Comparison of ENCODE assay signal across 9 cellular contexts in the genomic region with DNA sequence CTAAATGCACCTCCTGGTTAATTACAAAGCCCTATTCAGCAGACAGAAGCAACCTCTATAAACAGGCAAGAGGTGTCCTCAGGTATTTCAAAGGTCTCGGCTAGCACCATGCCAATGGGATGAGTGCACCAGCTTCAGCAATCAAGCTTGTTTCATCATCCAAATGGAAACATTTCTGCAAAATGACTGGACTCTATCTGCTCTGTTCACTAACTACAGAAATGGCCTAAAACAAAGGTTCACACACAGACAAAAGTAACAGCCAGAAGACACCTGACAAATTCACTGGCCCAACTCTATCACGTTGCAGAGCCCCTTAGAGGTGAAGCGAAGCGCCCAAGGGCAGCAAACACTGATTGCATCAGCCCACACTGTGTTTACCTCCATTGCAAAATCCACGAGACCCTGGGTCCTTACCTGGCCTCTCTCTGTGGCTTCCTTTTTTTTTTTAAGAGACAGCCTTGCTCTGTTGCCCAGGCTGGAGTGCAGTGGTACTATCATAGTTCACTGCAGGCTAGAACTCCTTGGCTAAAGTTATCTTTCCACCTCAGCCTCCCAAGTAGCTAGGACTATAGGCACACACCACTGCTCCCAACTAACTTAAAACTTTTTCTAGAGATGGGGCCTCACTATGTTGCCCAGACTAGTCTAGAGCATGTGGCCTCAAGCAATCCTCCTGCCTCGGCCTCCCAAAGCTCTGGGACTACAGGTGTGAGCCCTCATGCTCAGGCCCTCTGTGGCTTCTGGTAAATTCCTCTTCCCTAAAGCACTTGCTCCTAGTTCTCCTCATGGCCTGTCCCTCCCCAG. TPM values are rescaled to one million over a fixed set of nuclear protein-coding genes. Genes with fewer than 3 reads are reported as not detected.
DNase-seq lines count a peak whose midpoint lies in the region; ATAC-seq, FAIRE-seq and TF ChIP-seq lines count a peak whose summit lies in the region.
"Had no signal": no experiment of that assay in that cellular context is flagged by ENCODE, and none has a peak within 500 bp of the region (broad histone marks: within the 10 kb centered on the region; RNA-seq: fewer than 3 reads in every experiment).

No MANE protein-coding gene starts in this region.

- ATAC-seq in activated T-helper 17 cell treated with anti-CD3 and anti-CD28 coated beads, Interleukin-2, amount 50 U/mL, for 72 hours (replicated peaks) = no peak
- ATAC-seq in HG03159 (IDR thresholded peaks at IDR 0.05; ENCODE audit: unreplicated experiment) = no peak

- peak overlapping the region; percentile 14 to 88 (median 75) for H3K27ac Mint-ChIP-seq in CD14-positive monocyte
- peak overlapping the region; percentile 94 for H3K27ac Mint-ChIP-seq in activated T-helper 17 cell treated with anti-CD3 and anti-CD28 coated beads, Interleukin-2, amount 50 U/mL, for 72 hours

- H3K9ac ChIP-seq in liver (ENCODE audit: low read depth in 1 of 2, low read length in 2 of 2) = peak overlapping the region in 1 of 2 donors; percentile 60

- H3K4me3 ChIP-seq in liver (ENCODE audit: low read depth in 1 of 3, low read length in 3 of 3) = no peak overlapping the region
- H3K4me3 ChIP-seq: lung had no signal

- H3K27me3 Mint-ChIP-seq in CD14-positive monocyte (ENCODE audit: low read depth in 3 of 3) = peaks cover 0 to 3% (median 0%) of the 10 kb centered on the region in 3 donors
- no peaks in the 10 kb centered on the region for H3K27me3 Mint-ChIP-seq in activated T-helper 17 cell treated with anti-CD3 and anti-CD28 coated beads, Interleukin-2, amount 50 U/mL, for 72 hours

- TF ChIP-seq CTCF in CD14-positive monocyte (IDR thresholded peaks at IDR 0.05) = no peak
- no peak for TF ChIP-seq CTCF in liver (IDR thresholded peaks at IDR 0.05; ENCODE audit: low read depth, low read length, missing input control)

- no peak overlapping the region for H3K4me3 Mint-ChIP-seq in CD14-positive monocyte
- peak overlapping the region; percentile 93 for H3K4me3 Mint-ChIP-seq in activated T-helper 17 cell treated with anti-CD3 and anti-CD28 coated beads, Interleukin-2, amount 50 U/mL, for 72 hours

- WGBS in liver = 45% methylated on average over 6 of the region's 6 CpGs

- no peaks in the 10 kb centered on the region for H3K9me3 Mint-ChIP-seq in CD14-positive monocyte
- H3K9me3 Mint-ChIP-seq in activated T-helper 17 cell treated with anti-CD3 and anti-CD28 coated beads, Interleukin-2, amount 50 U/mL, for 72 hours = no peaks in the 10 kb centered on the region

- H3K27me3 ChIP-seq in liver (ENCODE audit: control insufficient read depth in 4 of 4, insufficient read depth in 4 of 4, low read length in 3 of 4) = no peaks in the 10 kb centered on the region

- H3K4me1 ChIP-seq in liver (ENCODE audit: control insufficient read depth in 4 of 4, insufficient read depth in 4 of 4, low read length in 3 of 4) = peaks cover 6 to 60% (median 55%) of the 10 kb centered on the region in 4 donors

- intact Hi-C loops in CD14-positive monocyte (cut with micrococcal nuclease) = loop anchor here in 1 of 2 donors (5.0 kb wide), 1 partner anchor 83 kb away; no protein-coding TSS in a partner anchor

- TF ChIP-seq RAD21 in liver (IDR thresholded peaks at IDR 0.05) = peak in 1 of 2 donors; percentile 45

- no peak for DNase-seq in CD14-positive monocyte (ENCODE audit: low spot score)
- no peak for DNase-seq in H54 (ENCODE audit: insufficient read length, low spot score)
- DNase-seq in NCI-H2081 (lab: John Stamatoyannopoulos, UW) = no peak
- DNase-seq in GF-D8 (lab: John Stamatoyannopoulos, UW) = no peak
- no peak for DNase-seq in activated CD4-positive, CD25-positive, alpha-beta regulatory T cell (lab: John Stamatoyannopoulos, UW)

- no peak for TF ChIP-seq POLR2A in H54 (IDR thresholded peaks at IDR 0.05; ENCODE audit: low read depth, low read length)

- H3K4me1 Mint-ChIP-seq in CD14-positive monocyte = peaks cover 67% of the 10 kb centered on the region
- peaks cover 51% of the 10 kb centered on the region for H3K4me1 Mint-ChIP-seq in activated T-helper 17 cell treated with anti-CD3 and anti-CD28 coated beads, Interleukin-2, amount 50 U/mL, for 72 hours

- H3K36me3 ChIP-seq in liver (ENCODE audit: control insufficient read depth in 4 of 4, insufficient read depth in 3 of 4, low read depth in 1 of 4, low read length in 3 of 4) = no peaks in the 10 kb centered on the region

- peaks cover 0 to 13% of the 10 kb centered on the region in 2 donors for H3K36me3 Mint-ChIP-seq in CD14-positive monocyte
- peaks cover 16% of the 10 kb centered on the region for H3K36me3 Mint-ChIP-seq in activated T-helper 17 cell treated with anti-CD3 and anti-CD28 coated beads, Interleukin-2, amount 50 U/mL, for 72 hours (ENCODE audit: low read depth)

- H3K27ac ChIP-seq in liver (ENCODE audit: low read depth in 1 of 2, low read length in 2 of 2) = peak overlapping the region; percentile 91 to 92

- H3K9me3 ChIP-seq in liver (ENCODE audit: control insufficient read depth in 4 of 4, low read length in 3 of 4) = no peaks in the 10 kb centered on the region

- FAIRE-seq in H54 (lab: Jason Lieb, UNC) = peak; percentile 82

TF ChIP-seq in liver, 16 proteins besides CTCF, POLR2A, EP300 and RAD21:
- TF ChIP-seq, protein P1, sequence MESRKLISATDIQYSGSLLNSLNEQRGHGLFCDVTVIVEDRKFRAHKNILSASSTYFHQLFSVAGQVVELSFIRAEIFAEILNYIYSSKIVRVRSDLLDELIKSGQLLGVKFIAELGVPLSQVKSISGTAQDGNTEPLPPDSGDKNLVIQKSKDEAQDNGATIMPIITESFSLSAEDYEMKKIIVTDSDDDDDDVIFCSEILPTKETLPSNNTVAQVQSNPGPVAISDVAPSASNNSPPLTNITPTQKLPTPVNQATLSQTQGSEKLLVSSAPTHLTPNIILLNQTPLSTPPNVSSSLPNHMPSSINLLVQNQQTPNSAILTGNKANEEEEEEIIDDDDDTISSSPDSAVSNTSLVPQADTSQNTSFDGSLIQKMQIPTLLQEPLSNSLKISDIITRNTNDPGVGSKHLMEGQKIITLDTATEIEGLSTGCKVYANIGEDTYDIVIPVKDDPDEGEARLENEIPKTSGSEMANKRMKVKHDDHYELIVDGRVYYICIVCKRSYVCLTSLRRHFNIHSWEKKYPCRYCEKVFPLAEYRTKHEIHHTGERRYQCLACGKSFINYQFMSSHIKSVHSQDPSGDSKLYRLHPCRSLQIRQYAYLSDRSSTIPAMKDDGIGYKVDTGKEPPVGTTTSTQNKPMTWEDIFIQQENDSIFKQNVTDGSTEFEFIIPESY (IDR thresholded peaks at IDR 0.05) = peak; percentile 61
- TF ChIP-seq TAF1 (conservative IDR thresholded peaks at IDR 0.05) (no peak), HNF4A (conservative IDR thresholded peaks at IDR 0.05) (peak; percentile 78 to 86), SP1 (IDR thresholded peaks at IDR 0.05) (peak; percentile 88), FOXA2 (IDR thresholded peaks at IDR 0.05) (peak; percentile 85), YY1 (IDR thresholded peaks at IDR 0.05) (peak; percentile 62), HNF4G (IDR thresholded peaks at IDR 0.05) (no peak), RXRA (IDR thresholded peaks at IDR 0.05) (peak; percentile 95 to 96), GABPA (IDR thresholded peaks at IDR 0.05 in 1 of 2, conservative IDR thresholded peaks at IDR 0.05 in 1 of 2) (no peak), JUND (IDR thresholded peaks at IDR 0.05) (peak; percentile 46 to 85), EGR1 (IDR thresholded peaks at IDR 0.05; ENCODE audit: low read depth in 2 of 2) (peak in 1 of 2 donors; percentile 62), FOXA1 (IDR thresholded peaks at IDR 0.05) (peak; percentile 69), NR2F2 (IDR thresholded peaks at IDR 0.05) (no peak)
- TF ChIP-seq, protein P2, sequence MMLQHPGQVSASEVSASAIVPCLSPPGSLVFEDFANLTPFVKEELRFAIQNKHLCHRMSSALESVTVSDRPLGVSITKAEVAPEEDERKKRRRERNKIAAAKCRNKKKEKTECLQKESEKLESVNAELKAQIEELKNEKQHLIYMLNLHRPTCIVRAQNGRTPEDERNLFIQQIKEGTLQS (IDR thresholded peaks at IDR 0.05) = peak; percentile 89
- TF ChIP-seq, protein P3, sequence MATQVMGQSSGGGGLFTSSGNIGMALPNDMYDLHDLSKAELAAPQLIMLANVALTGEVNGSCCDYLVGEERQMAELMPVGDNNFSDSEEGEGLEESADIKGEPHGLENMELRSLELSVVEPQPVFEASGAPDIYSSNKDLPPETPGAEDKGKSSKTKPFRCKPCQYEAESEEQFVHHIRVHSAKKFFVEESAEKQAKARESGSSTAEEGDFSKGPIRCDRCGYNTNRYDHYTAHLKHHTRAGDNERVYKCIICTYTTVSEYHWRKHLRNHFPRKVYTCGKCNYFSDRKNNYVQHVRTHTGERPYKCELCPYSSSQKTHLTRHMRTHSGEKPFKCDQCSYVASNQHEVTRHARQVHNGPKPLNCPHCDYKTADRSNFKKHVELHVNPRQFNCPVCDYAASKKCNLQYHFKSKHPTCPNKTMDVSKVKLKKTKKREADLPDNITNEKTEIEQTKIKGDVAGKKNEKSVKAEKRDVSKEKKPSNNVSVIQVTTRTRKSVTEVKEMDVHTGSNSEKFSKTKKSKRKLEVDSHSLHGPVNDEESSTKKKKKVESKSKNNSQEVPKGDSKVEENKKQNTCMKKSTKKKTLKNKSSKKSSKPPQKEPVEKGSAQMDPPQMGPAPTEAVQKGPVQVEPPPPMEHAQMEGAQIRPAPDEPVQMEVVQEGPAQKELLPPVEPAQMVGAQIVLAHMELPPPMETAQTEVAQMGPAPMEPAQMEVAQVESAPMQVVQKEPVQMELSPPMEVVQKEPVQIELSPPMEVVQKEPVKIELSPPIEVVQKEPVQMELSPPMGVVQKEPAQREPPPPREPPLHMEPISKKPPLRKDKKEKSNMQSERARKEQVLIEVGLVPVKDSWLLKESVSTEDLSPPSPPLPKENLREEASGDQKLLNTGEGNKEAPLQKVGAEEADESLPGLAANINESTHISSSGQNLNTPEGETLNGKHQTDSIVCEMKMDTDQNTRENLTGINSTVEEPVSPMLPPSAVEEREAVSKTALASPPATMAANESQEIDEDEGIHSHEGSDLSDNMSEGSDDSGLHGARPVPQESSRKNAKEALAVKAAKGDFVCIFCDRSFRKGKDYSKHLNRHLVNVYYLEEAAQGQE (IDR thresholded peaks at IDR 0.05) = peak; percentile 53
- TF ChIP-seq, protein P4, sequence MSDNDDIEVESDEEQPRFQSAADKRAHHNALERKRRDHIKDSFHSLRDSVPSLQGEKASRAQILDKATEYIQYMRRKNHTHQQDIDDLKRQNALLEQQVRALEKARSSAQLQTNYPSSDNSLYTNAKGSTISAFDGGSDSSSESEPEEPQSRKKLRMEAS (IDR thresholded peaks at IDR 0.05) = peak; percentile 77

RNA-seq across cellular contexts. Expression of a gene that starts 8.5 kb away (rescaled TPM):
- polyA plus RNA-seq in CD14-positive monocyte (1 to 10 TPM; 2.6 to 3.5 TPM), liver (1 to 10 TPM in 1 of 2 donors, under 1 TPM in 1; 0.47 to 1.1 TPM)
- 10 to 100 TPM; 78.9 to 79.1 TPM for total RNA-seq in activated T-helper 17 cell treated with anti-CD3 and anti-CD28 coated beads, Interleukin-2, amount 50 U/mL, for 72 hours
- total RNA-seq in liver = 1 to 10 TPM; 8.3 to 9.0 TPM

RNA-seq across cellular contexts. Expression of a gene that starts 9.9 kb away (rescaled TPM):
- 10 to 100 TPM; 31.1 to 43.1 TPM for polyA plus RNA-seq in CD14-positive monocyte
- total RNA-seq in activated T-helper 17 cell treated with anti-CD3 and anti-CD28 coated beads, Interleukin-2, amount 50 U/mL, for 72 hours = 10 to 100 TPM; 21.5 to 61.4 TPM
- 100 to 1,000 TPM in 1 of 2 donors, 10 to 100 TPM in 1; 28.4 to 172 TPM for total RNA-seq in liver
- polyA plus RNA-seq in liver = 10 to 100 TPM; 34.1 to 45.3 TPM

Comparison
In these comparisons a context has a peak if more than half of its experiments do, and no peak if none do; other contexts are left out.
1. RNA of a gene that starts 8.5 kb away (total RNA-seq): 78.9 to 79.1 TPM in activated T-helper 17 cell treated with anti-CD3 and anti-CD28 coated beads, Interleukin-2, amount 50 U/mL, for 72 hours; 8.3 to 9.0 TPM in liver; every median in the first group is over 4 times any median in the second.